16 cellular contexts compared by ENCODE assay signal in the genomic region with DNA sequence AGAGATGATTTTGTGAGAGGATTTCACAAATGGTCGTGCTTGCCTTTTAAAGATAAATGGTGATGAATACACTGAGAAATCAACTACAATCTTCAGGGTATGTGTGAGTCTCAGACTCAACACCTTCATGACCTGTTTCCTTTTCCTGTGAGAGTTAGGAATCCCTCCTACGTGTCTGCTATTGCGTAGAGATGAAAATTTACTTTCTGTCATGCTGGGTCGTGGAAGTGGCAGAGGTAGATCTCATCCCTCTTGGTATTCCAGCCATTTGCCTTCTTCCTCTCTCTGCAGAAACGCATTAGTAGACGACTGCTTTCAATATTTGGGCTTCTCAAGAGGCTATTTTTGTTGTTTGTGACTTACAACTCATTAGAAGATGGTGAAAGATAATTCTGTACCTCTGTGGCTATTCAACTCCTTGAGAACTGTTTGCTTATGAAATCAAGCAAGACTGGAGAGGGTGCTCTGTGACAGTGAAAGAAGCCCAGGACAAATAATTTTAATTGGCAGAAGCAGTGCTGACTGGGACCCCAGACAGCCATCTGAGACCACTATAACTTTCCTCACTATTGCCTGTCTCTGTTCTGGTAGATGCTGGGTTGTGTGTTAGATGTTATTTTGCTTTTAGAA.
"Had no signal": no experiment of that assay in that cellular context is flagged by ENCODE, and none has a peak within 500 bp of the region (broad histone marks: within the 10 kb centered on the region; RNA-seq: fewer than 3 reads in every experiment).

No MANE protein-coding gene starts in this region.

- H3K4me3 Mint-ChIP-seq: activated CD4-positive, alpha-beta T cell treated with anti-CD3 and anti-CD28 coated beads, Interleukin-2, amount 10 ng/mL, durations not matched to agents 7 days and 5 days; activated naive CD8-positive, alpha-beta T cell treated with anti-CD3 and anti-CD28 coated beads, Interleukin-2, amount 10 ng/mL, durations not matched to agents 7 days and 5 days; activated T-cell treated with anti-CD3 and anti-CD28 coated beads, Interleukin-2, amount 50 U/mL, for 4 hours; memory B cell; T-helper 1 cell treated with Interleukin-12 subunit alpha and Interleukin-12 subunit beta and Interleukin-4 antibody, amounts not matched to agents 30 μg/mL and 1 μg/mL, for 36 hours; WTC11 had no signal

- H3K9me3 ChIP-seq: gastrocnemius medialis, heart right ventricle, left ventricle myocardium inferior, pancreas, tibial nerve had no signal

- H3K4me3 ChIP-seq: gastrocnemius medialis, heart right ventricle, left ventricle myocardium inferior, pancreas, tibial nerve had no signal

- ATAC-seq: gastrocnemius medialis, heart right ventricle, pancreas, WTC11 had no signal

- H3K9me3 Mint-ChIP-seq: activated CD4-positive, alpha-beta T cell treated with anti-CD3 and anti-CD28 coated beads, Interleukin-2, amount 10 ng/mL, durations not matched to agents 7 days and 5 days; activated naive CD8-positive, alpha-beta T cell treated with anti-CD3 and anti-CD28 coated beads, Interleukin-2, amount 10 ng/mL, durations not matched to agents 7 days and 5 days; activated T-cell treated with anti-CD3 and anti-CD28 coated beads, Interleukin-2, amount 50 U/mL, for 4 hours; memory B cell; T-helper 1 cell treated with Interleukin-12 subunit alpha and Interleukin-12 subunit beta and Interleukin-4 antibody, amounts not matched to agents 30 μg/mL and 1 μg/mL, for 36 hours; WTC11 had no signal

- H3K4me1 ChIP-seq: pancreas had no signal

- H3K27me3 ChIP-seq: gastrocnemius medialis, heart right ventricle, pancreas, tibial nerve had no signal

- FAIRE-seq: bronchial epithelial cell, pancreas had no signal

- H3K27ac Mint-ChIP-seq: activated CD4-positive, alpha-beta T cell treated with anti-CD3 and anti-CD28 coated beads, Interleukin-2, amount 10 ng/mL, durations not matched to agents 7 days and 5 days; activated naive CD8-positive, alpha-beta T cell treated with anti-CD3 and anti-CD28 coated beads, Interleukin-2, amount 10 ng/mL, durations not matched to agents 7 days and 5 days; memory B cell; T-helper 1 cell treated with Interleukin-12 subunit alpha and Interleukin-12 subunit beta and Interleukin-4 antibody, amounts not matched to agents 30 μg/mL and 1 μg/mL, for 36 hours; WTC11 had no signal

- H3K36me3 ChIP-seq: gastrocnemius medialis, heart right ventricle, left ventricle myocardium inferior, pancreas, tibial nerve had no signal

- H3K27me3 Mint-ChIP-seq: activated CD4-positive, alpha-beta T cell treated with anti-CD3 and anti-CD28 coated beads, Interleukin-2, amount 10 ng/mL, durations not matched to agents 7 days and 5 days; activated naive CD8-positive, alpha-beta T cell treated with anti-CD3 and anti-CD28 coated beads, Interleukin-2, amount 10 ng/mL, durations not matched to agents 7 days and 5 days; memory B cell had no signal

- DNase-seq: activated CD4-positive, alpha-beta T cell treated with anti-CD3 and anti-CD28 coated beads, Interleukin-2, amount 10 ng/mL, durations not matched to agents 7 days and 5 days; activated gamma-delta T cell treated with Interleukin-2 at 50 U/mL for 16 hours; activated naive CD8-positive, alpha-beta T cell treated with anti-CD3 and anti-CD28 coated beads, Interleukin-2, amount 10 ng/mL, durations not matched to agents 7 days and 5 days; activated T-cell treated with anti-CD3 and anti-CD28 coated beads, Interleukin-2, amount 50 U/mL, for 4 hours; aorta; gastrocnemius medialis; heart right ventricle; islet precursor cell; left ventricle myocardium inferior; pancreas; retina had no signal

- H3K36me3 Mint-ChIP-seq: activated naive CD8-positive, alpha-beta T cell treated with anti-CD3 and anti-CD28 coated beads, Interleukin-2, amount 10 ng/mL, durations not matched to agents 7 days and 5 days; memory B cell; WTC11 had no signal

- H3K27ac ChIP-seq: gastrocnemius medialis, pancreas had no signal
